Comparison of ENCODE assay signal across 24 cellular contexts in the genomic region with DNA sequence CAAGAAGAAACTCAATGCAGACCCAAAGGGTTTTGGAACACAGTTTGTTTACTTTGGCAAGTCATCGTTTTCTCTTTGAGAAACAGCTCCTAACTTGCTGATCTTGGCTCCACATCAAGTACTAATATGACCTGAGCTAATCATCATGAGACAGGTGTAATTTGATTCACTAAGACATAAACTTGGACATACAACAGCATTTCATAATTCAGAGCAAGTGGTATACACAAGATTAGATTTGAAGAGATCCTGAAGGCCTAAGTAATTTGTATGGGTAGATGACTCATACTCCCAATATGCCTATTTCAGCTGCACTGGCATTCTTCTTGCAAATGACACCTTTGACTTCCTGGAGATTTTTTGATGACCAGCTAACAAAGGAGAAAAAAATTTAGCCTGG.
DNase-seq lines count a peak whose midpoint lies in the region; ATAC-seq, FAIRE-seq and TF ChIP-seq lines count a peak whose summit lies in the region.
"Had no signal": no experiment of that assay in that cellular context is flagged by ENCODE, and none has a peak within 500 bp of the region (broad histone marks: within the 10 kb centered on the region; RNA-seq: fewer than 3 reads in every experiment).

No MANE protein-coding gene starts in this region.

- H3K36me3 Mint-ChIP-seq in T-helper 2 cell treated with Interferon-gamma antibody and Interleukin-4, amounts not matched to agents 5 μg/mL and 100 μg/mL, for 36 hours (ENCODE audit: low read depth), result no peaks in the 10 kb centered on the region
- H3K36me3 Mint-ChIP-seq: T-cell had no signal

- no peaks in the 10 kb centered on the region for H3K4me1 Mint-ChIP-seq in T-helper 2 cell treated with Interferon-gamma antibody and Interleukin-4, amounts not matched to agents 5 μg/mL and 100 μg/mL, for 36 hours (ENCODE audit: low read depth)
- H3K4me1 Mint-ChIP-seq: activated naive CD8-positive, alpha-beta T cell treated with anti-CD3 and anti-CD28 coated beads, Interleukin-2, amount 50 U/mL, for 24 hours; T-cell had no signal

- no peaks in the 10 kb centered on the region for H3K27me3 Mint-ChIP-seq in T-helper 2 cell treated with Interferon-gamma antibody and Interleukin-4, amounts not matched to agents 5 μg/mL and 100 μg/mL, for 36 hours (ENCODE audit: low read depth)
- H3K27me3 Mint-ChIP-seq: activated naive CD8-positive, alpha-beta T cell treated with anti-CD3 and anti-CD28 coated beads, Interleukin-2, amount 50 U/mL, for 24 hours; stimulated activated naive CD8-positive, alpha-beta T cell treated with anti-CD3 and anti-CD28 coated beads, Interleukin-15, Interleukin-2, amounts not matched to agents 100 ng/mL and 50 ng/mL, for 24 hours; T-cell had no signal

- no peak overlapping the region for H3K4me3 Mint-ChIP-seq in T-helper 2 cell treated with Interferon-gamma antibody and Interleukin-4, amounts not matched to agents 5 μg/mL and 100 μg/mL, for 36 hours
- H3K4me3 Mint-ChIP-seq: activated CD8-positive, alpha-beta T cell treated with anti-CD3 and anti-CD28 coated beads, Interleukin-2, amount 10 ng/mL, durations not matched to agents 7 days and 5 days; activated naive CD8-positive, alpha-beta T cell treated with anti-CD3 and anti-CD28 coated beads, Interleukin-2, amount 50 U/mL, for 24 hours; nephron progenitor cell; stimulated activated naive CD8-positive, alpha-beta T cell treated with anti-CD3 and anti-CD28 coated beads, Interleukin-15, Interleukin-2, amounts not matched to agents 100 ng/mL and 50 ng/mL, for 24 hours; T-cell had no signal

- ATAC-seq in GM18870 (IDR thresholded peaks at IDR 0.05; ENCODE audit: unreplicated experiment) (no peak), GM18520 (IDR thresholded peaks at IDR 0.05; ENCODE audit: unreplicated experiment) (no peak)
- ATAC-seq: activated CD4-positive, CD25-positive, alpha-beta regulatory T cell treated with anti-CD3 and anti-CD28 coated beads, Interleukin-2, amount 50 U/mL, for 24 hours; activated CD8-positive, alpha-beta T cell treated with anti-CD3 and anti-CD28 coated beads, Interleukin-2, amount 10 ng/mL, durations not matched to agents 7 days and 5 days; activated naive CD8-positive, alpha-beta T cell treated with anti-CD3 and anti-CD28 coated beads, Interleukin-2, amount 50 U/mL, for 24 hours; T-cell had no signal

- H3K27ac Mint-ChIP-seq in T-helper 2 cell treated with Interferon-gamma antibody and Interleukin-4, amounts not matched to agents 5 μg/mL and 100 μg/mL, for 36 hours, result no peak overlapping the region
- H3K27ac Mint-ChIP-seq: activated CD8-positive, alpha-beta T cell treated with anti-CD3 and anti-CD28 coated beads, Interleukin-2, amount 10 ng/mL, durations not matched to agents 7 days and 5 days; activated naive CD8-positive, alpha-beta T cell treated with anti-CD3 and anti-CD28 coated beads, Interleukin-2, amount 50 U/mL, for 24 hours; nephron progenitor cell; stimulated activated naive CD8-positive, alpha-beta T cell treated with anti-CD3 and anti-CD28 coated beads, Interleukin-15, Interleukin-2, amounts not matched to agents 100 ng/mL and 50 ng/mL, for 24 hours; T-cell had no signal

- DNase-seq in H54 (ENCODE audit: insufficient read length, low spot score), result peak; percentile 2
- peak; percentile 32 for DNase-seq in NCI-H2029 (lab: John Stamatoyannopoulos, UW)
- peak; percentile 33 for DNase-seq in astrocyte of the hippocampus (ENCODE audit: low read depth, low spot score)
- peak; percentile 0 for DNase-seq in renal cortical epithelial cell (ENCODE audit: low read depth)
- no peak for DNase-seq in T-helper 2 cell treated with Interferon-gamma antibody and Interleukin-4, amounts not matched to agents 5 μg/mL and 100 μg/mL, for 36 hours (ENCODE audit: low spot score)
- DNase-seq: activated CD8-positive, alpha-beta T cell treated with anti-CD3 and anti-CD28 coated beads, Interleukin-2, amount 10 ng/mL, durations not matched to agents 7 days and 5 days; activated gamma-delta T cell; activated naive CD8-positive, alpha-beta T cell treated with anti-CD3 and anti-CD28 coated beads, Interleukin-2, amount 50 U/mL, for 24 hours; activated T-cell treated with anti-CD3 and anti-CD28 coated beads for 4 hours; brain microvascular endothelial cell; colonic mucosa; GDM1; GM23248; hypothalamus; KG1; NCI-H748 treated with DMSO at 0.1 percent for 48 hours; nephron progenitor cell; SIG-M5; T-cell; thyroid gland had no signal

- no peak for TF ChIP-seq POLR2A in H54 (IDR thresholded peaks at IDR 0.05; ENCODE audit: low read depth, low read length)

- peak; percentile 53 for FAIRE-seq in H54 (lab: Jason Lieb, UNC)

- H3K9me3 Mint-ChIP-seq in T-helper 2 cell treated with Interferon-gamma antibody and Interleukin-4, amounts not matched to agents 5 μg/mL and 100 μg/mL, for 36 hours, result no peaks in the 10 kb centered on the region
- H3K9me3 Mint-ChIP-seq: activated naive CD8-positive, alpha-beta T cell treated with anti-CD3 and anti-CD28 coated beads, Interleukin-2, amount 50 U/mL, for 24 hours; nephron progenitor cell had no signal
